Comparison of ENCODE assay signal across 25 cellular contexts in genomic region chr15:92435145-92435544, GRCh38. TPM values are rescaled to one million over a fixed set of nuclear protein-coding genes. Genes with fewer than 3 reads are reported as not detected.
"Had no signal": no experiment of that assay in that cellular context is flagged by ENCODE, and none has a peak within 500 bp of the region (broad histone marks: within the 10 kb centered on the region; RNA-seq: fewer than 3 reads in every experiment).

No MANE protein-coding gene starts in this region.

- H3K4me1 Mint-ChIP-seq: mesothelial cell of epicardium had no signal

- H3K27me3 ChIP-seq: gastrocnemius medialis had no signal

- H3K27ac ChIP-seq: coronary artery, dorsolateral prefrontal cortex, epithelial cell of prostate, esophagus squamous epithelium, gastrocnemius medialis, heart right ventricle, left lung, lower lobe of right lung had no signal

- H3K27ac Mint-ChIP-seq: mesothelial cell of epicardium had no signal

- ATAC-seq: esophagus mucosa, gastrocnemius medialis, heart right ventricle, left cardiac atrium, left lung, left ventricle myocardium superior, lower lobe of right lung, mucosa of descending colon had no signal

- H3K4me3 ChIP-seq: coronary artery, dorsolateral prefrontal cortex, esophagus squamous epithelium, gastrocnemius medialis, heart right ventricle, left lung, lower lobe of right lung, mucosa of descending colon had no signal

- H3K4me1 ChIP-seq: esophagus squamous epithelium, heart right ventricle, left lung, lower lobe of right lung had no signal

- H3K4me3 Mint-ChIP-seq: mesothelial cell of epicardium had no signal

- H3K9me3 ChIP-seq: esophagus squamous epithelium, gastrocnemius medialis, heart right ventricle, left lung, lower lobe of right lung, mucosa of descending colon had no signal

- DNase-seq: dermis blood vessel endothelial cell; dorsolateral prefrontal cortex; effector CD4-positive, alpha-beta T cell; effector memory CD4-positive, alpha-beta T cell; erythroblast; esophagus squamous epithelium; foreskin fibroblast; foreskin melanocyte; gastrocnemius medialis; glutamatergic neuron; head of caudate nucleus; heart right ventricle; hippocampal formation; left cardiac atrium; left lung; left ventricle myocardium superior; lower lobe of right lung; mesenchymal stem cell; mucosa of descending colon had no signal

- H3K9me3 Mint-ChIP-seq: mesothelial cell of epicardium had no signal

- H3K36me3 ChIP-seq: esophagus squamous epithelium, gastrocnemius medialis, heart right ventricle, left lung, lower lobe of right lung had no signal

RNA-seq across cellular contexts. Expression of gene ST8SIA2, which starts 41.5 kb away (rescaled TPM):
- total RNA-seq: esophagus squamous epithelium, gastrocnemius medialis, glomerular endothelial cell, lower lobe of right lung, mesenteric fat pad had no signal
